12 cellular contexts compared by ENCODE assay signal in genomic region chr5:41871866-41872265, GRCh38. TPM values are rescaled to one million over a fixed set of nuclear protein-coding genes. Genes with fewer than 3 reads are reported as not detected.
DNase-seq lines count a peak whose midpoint lies in the region; ATAC-seq and TF ChIP-seq lines count a peak whose summit lies in the region.
"Had no signal": no experiment of that assay in that cellular context is flagged by ENCODE, and none has a peak within 500 bp of the region (broad histone marks: within the 10 kb centered on the region; RNA-seq: fewer than 3 reads in every experiment).

No MANE protein-coding gene starts in this region.

- H3K4me1 Mint-ChIP-seq in MCF 10A (ENCODE audit: insufficient read depth, unreplicated experiment) = peaks cover 18% of the 10 kb centered on the region

- H3K9me3 ChIP-seq in left ventricle myocardium inferior (replicated peaks) = no peaks in the 10 kb centered on the region

- TF ChIP-seq CTCF in left ventricle myocardium inferior (IDR thresholded peaks at IDR 0.05; ENCODE audit: borderline replicate concordance) = no peak
- TF ChIP-seq CTCF in MCF 10A (IDR thresholded peaks at IDR 0.05; ENCODE audit: unreplicated experiment) = no peak

- no TSS peak for BruUV-seq in MCF 10A (replicated peaks; lab: Mats Ljungman, UMichigan)

- CTCF ChIA-PET in MCF 10A (lab: Yijun Ruan, JAX) = interaction anchor here (0.5 to 0.9 kb wide), 4 partner anchors 709 to 1276 kb away, joined by 3 to 5 read pairs (median 4); no protein-coding TSS in a partner anchor

- H3K27ac ChIP-seq in left ventricle myocardium inferior (replicated peaks) = peak overlapping the region; percentile 93

- H3K4me1 ChIP-seq in left ventricle myocardium inferior = peaks cover 36% of the 10 kb centered on the region

- no peaks in the 10 kb centered on the region for H3K27me3 ChIP-seq in left ventricle myocardium inferior (ENCODE audit: low read depth)

- no peaks in the 10 kb centered on the region for H3K36me3 ChIP-seq in left ventricle myocardium inferior

- H3K4me3 ChIP-seq in left ventricle myocardium inferior = no peak overlapping the region

- no peaks in the 10 kb centered on the region for H3K27me3 Mint-ChIP-seq in MCF 10A (ENCODE audit: insufficient read depth, unreplicated experiment)

- POLR2A ChIA-PET in MCF 10A (lab: Yijun Ruan, JAX) = interaction anchor here (0.8 to 5.3 kb wide), 3 partner anchors 15 to 33 kb away, joined by 3 to 57 read pairs (median 5); partner anchors contain the start of gene RIMOC1

- H3K27ac Mint-ChIP-seq in MCF 10A (ENCODE audit: low read depth, unreplicated experiment) = no peak overlapping the region

- no peaks in the 10 kb centered on the region for H3K36me3 Mint-ChIP-seq in MCF 10A (ENCODE audit: insufficient read depth, unreplicated experiment)

- no peak for ATAC-seq in left ventricle myocardium superior
- ATAC-seq in HG03175 (IDR thresholded peaks at IDR 0.05; ENCODE audit: unreplicated experiment) = no peak
- no peak for ATAC-seq in GM21381 (IDR thresholded peaks at IDR 0.05; ENCODE audit: unreplicated experiment)

- DNase-seq in left ventricle myocardium inferior = no peak
- DNase-seq in left ventricle myocardium superior = no peak
- DNase-seq in MCF 10A (ENCODE audit: unreplicated experiment) = peak; percentile 78
- DNase-seq in iris pigment epithelial cell (ENCODE audit: low read depth) = peak; percentile 8
- DNase-seq in NCI-H1694 (lab: John Stamatoyannopoulos, UW) = no peak
- no peak for DNase-seq in DMS79 treated with DMSO at 0.1 percent for 48 hours (lab: John Stamatoyannopoulos, UW)
- DNase-seq: activated CD4-positive, CD25-positive, alpha-beta regulatory T cell treated with anti-CD3 and anti-CD28 coated beads, Interleukin-2, amount 50 U/mL, for 72 hours; activated naive CD4-positive, alpha-beta T cell treated with Interleukin-2 at 50 U/mL for 16 hours; NCI-H1417 treated with DMSO at 0.1 percent for 48 hours; RPMI8226 had no signal

- H3K4me3 Mint-ChIP-seq in MCF 10A (ENCODE audit: unreplicated experiment) = no peak overlapping the region

- intact Hi-C loops in left ventricle myocardium inferior (cut with micrococcal nuclease) (no loop called here), left ventricle myocardium superior (cut with micrococcal nuclease) (no loop called here), MCF 10A (cut with micrococcal nuclease) (no loop called here)

- no peaks in the 10 kb centered on the region for H3K9me3 Mint-ChIP-seq in MCF 10A (ENCODE audit: unreplicated experiment)

RNA-seq across cellular contexts. Expression of gene OXCT1, which starts 1.6 kb away (rescaled TPM):
- total RNA-seq in left ventricle myocardium inferior (234 TPM), left ventricle myocardium superior (154 TPM), MCF 10A (2022) (47.1 and 48.6 TPM in 2 replicates)

RNA-seq across cellular contexts. Expression of gene RIMOC1, which starts 32.3 kb away (rescaled TPM):
- total RNA-seq in left ventricle myocardium inferior (15.3 TPM), left ventricle myocardium superior (14.7 TPM), MCF 10A (2022) (40.4 and 45.4 TPM in 2 replicates)

RNA-seq across cellular contexts. Expression of gene FBXO4, which starts 53.2 kb away (rescaled TPM):
- total RNA-seq in left ventricle myocardium inferior (4.3 TPM), left ventricle myocardium superior (3.1 TPM), MCF 10A (2022) (18.4 and 20.2 TPM in 2 replicates)

Comparison
In these comparisons a context has a peak if more than half of its experiments do, and no peak if none do; other contexts are left out.
1. DNase-seq: peak in MCF 10A (single experiment) and iris pigment epithelial cell (single experiment); none in left ventricle myocardium inferior (single experiment), left ventricle myocardium superior (single experiment), NCI-H1694 (single experiment) and DMS79 treated with DMSO at 0.1 percent for 48 hours (single experiment).